8 cellular contexts compared by ENCODE assay signal in the genomic region with DNA sequence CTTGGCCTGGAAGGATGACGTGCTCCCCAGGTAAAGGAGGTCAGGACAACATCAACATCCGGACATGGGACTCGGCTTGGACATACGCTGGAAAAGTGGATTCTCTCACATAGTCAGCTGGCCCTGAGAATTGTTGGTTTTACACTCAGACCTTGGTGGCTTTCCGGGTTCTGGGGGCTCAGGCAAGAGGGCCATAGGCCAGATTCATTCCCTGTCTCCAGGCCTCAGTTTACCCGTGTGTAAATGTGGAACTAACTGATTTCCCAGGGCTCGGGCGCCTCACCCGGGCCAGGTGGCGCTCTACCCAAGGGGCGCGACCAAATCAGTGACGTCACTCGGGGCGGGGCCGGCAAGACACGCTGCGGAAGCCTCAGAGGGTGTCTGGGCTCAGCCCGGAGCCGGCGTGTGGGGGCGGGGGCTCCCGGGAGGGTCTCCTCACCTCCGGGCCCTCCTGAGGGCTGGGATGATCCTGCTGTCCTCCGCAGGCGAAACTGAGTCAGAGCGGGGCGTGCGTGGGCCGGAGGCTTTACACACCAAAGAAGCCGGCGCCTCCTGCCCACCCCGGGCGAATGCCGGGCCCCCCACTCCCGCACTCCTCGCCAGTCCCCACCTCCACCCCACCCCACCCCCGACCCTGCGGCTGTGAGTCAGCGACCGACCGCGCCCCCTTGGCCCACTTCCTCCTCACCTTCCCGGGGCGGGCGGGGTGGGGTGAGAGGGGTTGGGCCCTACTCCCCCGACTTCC. TPM values are rescaled to one million over a fixed set of nuclear protein-coding genes. Genes with fewer than 3 reads are reported as not detected.
A peak's percentile ranks its signal among the peaks of the same experiment; 100 is the strongest.
DNase-seq lines count a peak whose midpoint lies in the region; ATAC-seq and TF ChIP-seq lines count a peak whose summit lies in the region.

No MANE protein-coding gene starts in this region.

- H3K27me3 ChIP-seq in right atrium auricular region (no peaks in the 10 kb centered on the region), uterus (no peaks in the 10 kb centered on the region)

- in situ Hi-C loops in GM13977 (cut with MboI; ENCODE audit: low pct_unique_long_range_greater_than_20kb, low sequenced_read_pairs, unreplicated experiment), result no loop called here

- H3K36me3 ChIP-seq in right atrium auricular region, result no peaks in the 10 kb centered on the region
- H3K36me3 ChIP-seq in uterus, result no peaks in the 10 kb centered on the region

- H3K9me3 ChIP-seq in right atrium auricular region (no peaks in the 10 kb centered on the region), uterus (no peaks in the 10 kb centered on the region)

- intact Hi-C loops in uterus (cut with DNase I; ENCODE audit: low total_unique reads), result no loop called here

- H3K4me1 ChIP-seq in right atrium auricular region (peaks cover 0 to 24% of the 10 kb centered on the region in 2 donors), uterus (no peaks in the 10 kb centered on the region)

- peak; percentile 73 to 88 for TF ChIP-seq POLR2A in uterus (IDR thresholded peaks at IDR 0.05)

- peak; percentile 61 for ATAC-seq in HG02870 (IDR thresholded peaks at IDR 0.05; ENCODE audit: unreplicated experiment)

- TF ChIP-seq CTCF in GM13977 (IDR thresholded peaks at IDR 0.05; ENCODE audit: extremely low read depth, insufficient read depth, missing control alignments) (peak; percentile 84), right atrium auricular region (IDR thresholded peaks at IDR 0.05) (peak in 1 of 2 donors; percentile 71), uterus (IDR thresholded peaks at IDR 0.05) (peak; percentile 36 to 59 (median 54))

- H3K4me3 ChIP-seq in right atrium auricular region, result peak overlapping the region; percentile 99 to 100
- H3K4me3 ChIP-seq in uterus, result peak overlapping the region; percentile 74 to 91

- DNase-seq in GM13977 (ENCODE audit: low spot score), result peak; percentile 95
- DNase-seq in NCI-H1436 treated with DMSO at 0.1 percent for 48 hours (lab: John Stamatoyannopoulos, UW), result peak; percentile 62
- DNase-seq in T-helper 1 cell, result peak; percentile 90 to 97 (median 96)
- DNase-seq in amniotic epithelial cell (ENCODE audit: low read depth), result peak; percentile 88
- DNase-seq in right atrium auricular region (ENCODE audit: low spot score), result peak; percentile 94
- peak; percentile 85 for DNase-seq in putamen (ENCODE audit: low spot score)
- DNase-seq in uterus, result peak; percentile 93 to 95

- H3K27ac ChIP-seq in right atrium auricular region (peak overlapping the region; percentile 95 to 96), uterus (peak overlapping the region; percentile 83 to 96)

RNA-seq across cellular contexts. Expression of gene VASP, which starts 0.9 kb away (rescaled TPM):
- total RNA-seq in right atrium auricular region, result 10 to 100 TPM; 61.4 to 61.7 TPM
- 100 to 1,000 TPM in 1 of 4 donors, 10 to 100 TPM in 3; 21.5 to 157 (median 38.3) TPM for total RNA-seq in uterus

RNA-seq across cellular contexts. Expression of gene PPM1N, which starts 8.2 kb away (rescaled TPM):
- total RNA-seq in right atrium auricular region, result 1 to 10 TPM in 1 of 2 donors, not detected in 1; 1.8 TPM
- 10 to 100 TPM in 1 of 4 donors, not detected in 3; 42.5 TPM for total RNA-seq in uterus

RNA-seq across cellular contexts. Expression of gene RTN2, which starts 9.6 kb away (rescaled TPM):
- 10 to 100 TPM; 22.8 to 24.0 TPM for total RNA-seq in right atrium auricular region
- 1 to 10 TPM in 3 of 4 donors, not detected in 1; 5.9 to 9.0 (median 7.0) TPM for total RNA-seq in uterus

RNA-seq across cellular contexts. Expression of gene FOSB, which starts 38.6 kb away (rescaled TPM):
- total RNA-seq in right atrium auricular region (10 to 100 TPM; 17.8 to 19.7 TPM), uterus (10 to 100 TPM in 2 of 4 donors, 1 to 10 TPM in 1, not detected in 1; 8.1 to 52.1 (median 28.6) TPM)

Comparison
In these comparisons a context has a peak if more than half of its experiments do, and no peak if none do; other contexts are left out.
1. Peak in every context shown above with its lines: DNase-seq, ATAC-seq, H3K4me3 ChIP-seq and H3K27ac ChIP-seq.